In genomic region chr16:79008036-79008868, GRCh38 we compare ENCODE assay signal across 15 cellular contexts.
DNase-seq lines count a peak whose midpoint lies in the region; ATAC-seq and TF ChIP-seq lines count a peak whose summit lies in the region.
"Had no signal": no experiment of that assay in that cellular context is flagged by ENCODE, and none has a peak within 500 bp of the region (broad histone marks: within the 10 kb centered on the region; RNA-seq: fewer than 3 reads in every experiment).

No MANE protein-coding gene starts in this region.

- peaks cover under 1% of the 10 kb centered on the region for H3K27me3 Mint-ChIP-seq in osteocyte (ENCODE audit: unreplicated experiment)

- no peak overlapping the region for H3K4me3 Mint-ChIP-seq in osteocyte (ENCODE audit: unreplicated experiment)
- H3K4me3 Mint-ChIP-seq: neural progenitor cell had no signal

- DNase-seq in NCI-H2029 (lab: John Stamatoyannopoulos, UW) (peak; percentile 38), NCI-H2029 treated with DMSO at 0.1 percent for 48 hours (lab: John Stamatoyannopoulos, UW) (no peak), COLO668 (lab: John Stamatoyannopoulos, UW; ENCODE audit: unreplicated experiment) (peak; percentile 95), NCI-H1417 treated with DMSO at 0.1 percent for 48 hours (lab: John Stamatoyannopoulos, UW) (peak; percentile 48), epithelial cell of prostate (ENCODE audit: low read depth, low spot score) (no peak), osteocyte (ENCODE audit: extremely low spot score, unreplicated experiment) (no peak)
- DNase-seq: amygdala, sigmoid colon, T-helper 9 cell had no signal

- H3K27ac ChIP-seq in epithelial cell of prostate = peak overlapping the region; percentile 36
- H3K27ac ChIP-seq: coronary artery, neural progenitor cell, sigmoid colon, tibial nerve had no signal

- no peaks in the 10 kb centered on the region for H3K4me1 Mint-ChIP-seq in osteocyte (ENCODE audit: unreplicated experiment)

- H3K27ac Mint-ChIP-seq in osteocyte (ENCODE audit: unreplicated experiment) = no peak overlapping the region
- H3K27ac Mint-ChIP-seq: neural progenitor cell had no signal

- no peaks in the 10 kb centered on the region for H3K9me3 Mint-ChIP-seq in osteocyte (ENCODE audit: unreplicated experiment)
- H3K9me3 Mint-ChIP-seq: neural progenitor cell had no signal

- no peak for ATAC-seq in HG02981 (IDR thresholded peaks at IDR 0.05; ENCODE audit: unreplicated experiment)
- ATAC-seq in GM21447 (IDR thresholded peaks at IDR 0.05; ENCODE audit: unreplicated experiment) = no peak
- ATAC-seq: Right ventricle myocardium inferior had no signal

- no peaks in the 10 kb centered on the region for H3K36me3 Mint-ChIP-seq in osteocyte (ENCODE audit: unreplicated experiment)

- no peak for TF ChIP-seq CTCF in osteocyte (IDR thresholded peaks at IDR 0.05)

Comparison
In these comparisons a context has a peak if more than half of its experiments do, and no peak if none do; other contexts are left out.
1. DNase-seq: peak in NCI-H2029 (single experiment), COLO668 (single experiment) and NCI-H1417 treated with DMSO at 0.1 percent for 48 hours (single experiment); none in NCI-H2029 treated with DMSO at 0.1 percent for 48 hours (single experiment), epithelial cell of prostate (single experiment) and osteocyte (single experiment).